ENCODE assay signal across 8 cellular contexts in the genomic region with DNA sequence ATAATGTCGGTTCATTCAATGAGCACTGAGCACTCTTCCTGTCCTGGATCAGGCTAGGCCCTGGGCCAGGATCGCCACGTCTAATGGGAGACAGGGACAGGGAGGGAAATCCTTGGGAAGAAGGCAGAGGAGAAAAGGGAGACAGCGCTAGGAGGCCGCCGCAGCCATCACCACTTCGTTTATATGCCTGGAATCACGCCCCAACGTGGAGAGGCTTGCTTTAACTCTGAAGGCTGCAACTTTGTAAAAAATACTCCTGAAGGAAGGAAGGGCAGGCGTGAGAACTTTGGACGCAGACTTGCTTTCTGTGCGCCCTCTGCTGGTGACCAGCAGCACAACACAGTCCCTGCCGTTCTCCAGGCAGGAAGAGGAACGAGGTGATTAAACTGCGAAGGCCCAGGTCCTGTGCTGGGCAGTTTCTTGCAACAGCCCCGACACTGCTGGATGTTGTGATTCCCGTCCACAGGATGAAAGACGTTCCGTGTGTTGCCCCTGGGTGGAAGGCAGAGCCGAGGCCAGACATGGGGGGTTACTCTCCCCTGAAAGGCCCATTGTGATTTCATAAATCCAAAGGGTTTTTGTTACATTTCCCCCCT. TPM values are rescaled to one million over a fixed set of nuclear protein-coding genes. Genes with fewer than 3 reads are reported as not detected.
A peak's percentile ranks its signal among the peaks of the same experiment; 100 is the strongest.
DNase-seq lines count a peak whose midpoint lies in the region; ATAC-seq and TF ChIP-seq lines count a peak whose summit lies in the region.

No MANE protein-coding gene starts in this region.

- peaks cover 10% of the 10 kb centered on the region for H3K4me1 Mint-ChIP-seq in T-helper 1 cell treated with Interleukin-12 subunit alpha and Interleukin-12 subunit beta and Interleukin-4 antibody, amounts not matched to agents 30 μg/mL and 1 μg/mL, for 36 hours (ENCODE audit: low read depth)
- H3K4me1 Mint-ChIP-seq in progenitor cell of endocrine pancreas (ENCODE audit: low read depth): peaks cover 8% of the 10 kb centered on the region

- peaks cover 11% of the 10 kb centered on the region for H3K4me1 ChIP-seq in left ventricle myocardium inferior
- peaks cover 4 to 12% (median 9%) of the 10 kb centered on the region in 4 donors for H3K4me1 ChIP-seq in upper lobe of left lung

- H3K36me3 Mint-ChIP-seq in T-helper 1 cell treated with Interleukin-12 subunit alpha and Interleukin-12 subunit beta and Interleukin-4 antibody, amounts not matched to agents 30 μg/mL and 1 μg/mL, for 36 hours (ENCODE audit: low read depth): no peaks in the 10 kb centered on the region
- H3K36me3 Mint-ChIP-seq in progenitor cell of endocrine pancreas (ENCODE audit: insufficient read depth): no peaks in the 10 kb centered on the region

- ATAC-seq in upper lobe of left lung (ENCODE audit: low FRiP score in 2 of 2) (peak; percentile 92 to 94), HG03521 (IDR thresholded peaks at IDR 0.05; ENCODE audit: unreplicated experiment) (no peak)

- H3K27ac ChIP-seq in left ventricle myocardium inferior (replicated peaks) (peak overlapping the region; percentile 79), upper lobe of left lung (peak overlapping the region in 3 of 4 donors; percentile 44 to 67 (median 48))

- 3 to 4% methylated on average over 18 to 20 of the region's 20 CpGs for WGBS in upper lobe of left lung, 2 donors

- no peak overlapping the region for H3K4me3 ChIP-seq in GM06990 (replicated peaks; ENCODE audit: low read depth, low read length)
- peak overlapping the region; percentile 43 for H3K4me3 ChIP-seq in left ventricle myocardium inferior
- peak overlapping the region in 2 of 4 donors; percentile 2 to 24 for H3K4me3 ChIP-seq in upper lobe of left lung

- H3K27ac Mint-ChIP-seq in T-helper 1 cell treated with Interleukin-12 subunit alpha and Interleukin-12 subunit beta and Interleukin-4 antibody, amounts not matched to agents 30 μg/mL and 1 μg/mL, for 36 hours: peak overlapping the region; percentile 31
- peak overlapping the region; percentile 62 for H3K27ac Mint-ChIP-seq in progenitor cell of endocrine pancreas

- H3K9me3 Mint-ChIP-seq in T-helper 1 cell treated with Interleukin-12 subunit alpha and Interleukin-12 subunit beta and Interleukin-4 antibody, amounts not matched to agents 30 μg/mL and 1 μg/mL, for 36 hours: no peaks in the 10 kb centered on the region
- H3K9me3 Mint-ChIP-seq in progenitor cell of endocrine pancreas (ENCODE audit: low read depth): no peaks in the 10 kb centered on the region

- no peak overlapping the region for H3K4me3 Mint-ChIP-seq in T-helper 1 cell treated with Interleukin-12 subunit alpha and Interleukin-12 subunit beta and Interleukin-4 antibody, amounts not matched to agents 30 μg/mL and 1 μg/mL, for 36 hours
- no peak overlapping the region for H3K4me3 Mint-ChIP-seq in progenitor cell of endocrine pancreas (ENCODE audit: low read depth)

- no peak for TF ChIP-seq EP300 in upper lobe of left lung (IDR thresholded peaks at IDR 0.05)

- no peaks in the 10 kb centered on the region for H3K27me3 Mint-ChIP-seq in T-helper 1 cell treated with Interleukin-12 subunit alpha and Interleukin-12 subunit beta and Interleukin-4 antibody, amounts not matched to agents 30 μg/mL and 1 μg/mL, for 36 hours (ENCODE audit: low read depth)
- no peaks in the 10 kb centered on the region for H3K27me3 Mint-ChIP-seq in progenitor cell of endocrine pancreas

- no peaks in the 10 kb centered on the region for H3K9me3 ChIP-seq in left ventricle myocardium inferior (replicated peaks)
- H3K9me3 ChIP-seq in upper lobe of left lung: no peaks in the 10 kb centered on the region

- no peak for TF ChIP-seq POLR2A in upper lobe of left lung (IDR thresholded peaks at IDR 0.05)

- TF ChIP-seq CTCF in GM06990 (IDR thresholded peaks at IDR 0.05; ENCODE audit: insufficient read depth, low read length, poor library complexity, severe bottlenecking) (peak; percentile 92), left ventricle myocardium inferior (IDR thresholded peaks at IDR 0.05; ENCODE audit: borderline replicate concordance) (peak; percentile 97), progenitor cell of endocrine pancreas (IDR thresholded peaks at IDR 0.05; ENCODE audit: unreplicated experiment) (peak; percentile 96), upper lobe of left lung (IDR thresholded peaks at IDR 0.05) (peak; percentile 93 to 98 (median 96))

- H3K27me3 ChIP-seq in GM06990 (replicated peaks; ENCODE audit: control insufficient read depth, insufficient read depth, low read length) (no peaks in the 10 kb centered on the region), left ventricle myocardium inferior (ENCODE audit: low read depth) (peaks cover 3% of the 10 kb centered on the region), upper lobe of left lung (no peaks in the 10 kb centered on the region)

- no peaks in the 10 kb centered on the region for H3K36me3 ChIP-seq in GM06990 (ENCODE audit: control insufficient read depth, insufficient read depth, low read length)
- H3K36me3 ChIP-seq in left ventricle myocardium inferior: no peaks in the 10 kb centered on the region
- H3K36me3 ChIP-seq in upper lobe of left lung: no peaks in the 10 kb centered on the region

- DNase-seq in GM06990 (ENCODE audit: extremely low read depth, insufficient read length): peak; percentile 49
- DNase-seq in NCI-H128 (lab: John Stamatoyannopoulos, UW; ENCODE audit: unreplicated experiment): peak; percentile 44
- peak; percentile 68 for DNase-seq in amniotic stem cell (lab: John Stamatoyannopoulos, UW)
- peak; percentile 88 for DNase-seq in left ventricle myocardium inferior
- DNase-seq in progenitor cell of endocrine pancreas (ENCODE audit: low spot score, unreplicated experiment): peak; percentile 79
- DNase-seq in upper lobe of left lung: peak in 1 of 2 donors; percentile 90

- intact Hi-C loops in left ventricle myocardium inferior (cut with micrococcal nuclease): no loop called here

RNA-seq across cellular contexts. Expression of a gene that starts 22.1 kb away (rescaled TPM):
- total RNA-seq in left ventricle myocardium inferior (not detected), progenitor cell of endocrine pancreas (6.7 and 7.0 TPM in 2 replicates), upper lobe of left lung (10 to 100 TPM in 1 of 6 donors, 1 to 10 TPM in 4, not detected in 1; 1.4 to 16.7 (median 3.5) TPM)

RNA-seq across cellular contexts. Expression of a gene that starts 22.2 kb away (rescaled TPM):
- not detected for total RNA-seq in left ventricle myocardium inferior
- total RNA-seq in progenitor cell of endocrine pancreas: not detected in 2 replicates
- not detected for total RNA-seq in upper lobe of left lung
